ENCODE assay signal across 21 cellular contexts in genomic region chr11:62143727-62144126, GRCh38. TPM values are rescaled to one million over a fixed set of nuclear protein-coding genes. Genes with fewer than 3 reads are reported as not detected.
A peak's percentile ranks its signal among the peaks of the same experiment; 100 is the strongest.
DNase-seq lines count a peak whose midpoint lies in the region; ATAC-seq and TF ChIP-seq lines count a peak whose summit lies in the region.
"Had no signal": no experiment of that assay in that cellular context is flagged by ENCODE, and none has a peak within 500 bp of the region (broad histone marks: within the 10 kb centered on the region; RNA-seq: fewer than 3 reads in every experiment).

No MANE protein-coding gene starts in this region.

- peaks cover 36% of the 10 kb centered on the region for H3K36me3 ChIP-seq in right atrium auricular region
- peaks cover 0 to 99% (median 19%) of the 10 kb centered on the region in 9 donors for H3K36me3 ChIP-seq in heart right ventricle
- peaks cover 0 to 10% of the 10 kb centered on the region in 2 donors for H3K36me3 ChIP-seq in aorta (ENCODE audit: control insufficient read depth in 1 of 2, insufficient read depth in 2 of 2, low read length in 1 of 2)
- H3K36me3 ChIP-seq: uterus had no signal

- H3K27me3 Mint-ChIP-seq in glutamatergic neuron (ENCODE audit: unreplicated experiment): peaks cover 5% of the 10 kb centered on the region
- H3K27me3 Mint-ChIP-seq: stimulated activated naive CD8-positive, alpha-beta T cell treated with anti-CD3 and anti-CD28 coated beads, Interleukin-15, Interleukin-2, amounts not matched to agents 100 ng/mL and 50 ng/mL, for 24 hours had no signal

- H3K4me1 Mint-ChIP-seq in glutamatergic neuron (ENCODE audit: low read depth, unreplicated experiment): peaks cover 5% of the 10 kb centered on the region

- H3K9me3 ChIP-seq in right atrium auricular region (no peaks in the 10 kb centered on the region), heart right ventricle (no peaks in the 10 kb centered on the region), aorta (ENCODE audit: control insufficient read depth, low read length) (no peaks in the 10 kb centered on the region)
- H3K9me3 ChIP-seq: uterus had no signal

- no peak overlapping the region for H3K4me3 Mint-ChIP-seq in glutamatergic neuron (ENCODE audit: unreplicated experiment)
- H3K4me3 Mint-ChIP-seq: stimulated activated naive CD8-positive, alpha-beta T cell treated with anti-CD3 and anti-CD28 coated beads, Interleukin-15, Interleukin-2, amounts not matched to agents 100 ng/mL and 50 ng/mL, for 24 hours had no signal

- ATAC-seq in heart right ventricle (no peak), esophagus mucosa (peak; percentile 6), aorta (ENCODE audit: low FRiP score) (no peak)
- ATAC-seq: HepG2 had no signal

- no peak overlapping the region for H3K27ac ChIP-seq in right atrium auricular region
- H3K27ac ChIP-seq in heart right ventricle: no peak overlapping the region
- H3K27ac ChIP-seq in VCaP: no peak overlapping the region
- no peak overlapping the region for H3K27ac ChIP-seq in aorta (ENCODE audit: low read depth in 1 of 2, low read length in 2 of 2)
- H3K27ac ChIP-seq: uterus had no signal

- no peaks in the 10 kb centered on the region for H3K36me3 Mint-ChIP-seq in glutamatergic neuron (ENCODE audit: unreplicated experiment)

- no peak overlapping the region for H3K27ac Mint-ChIP-seq in glutamatergic neuron (ENCODE audit: unreplicated experiment)
- H3K27ac Mint-ChIP-seq: stimulated activated naive CD8-positive, alpha-beta T cell treated with anti-CD3 and anti-CD28 coated beads, Interleukin-15, Interleukin-2, amounts not matched to agents 100 ng/mL and 50 ng/mL, for 24 hours had no signal

- H3K4me1 ChIP-seq in right atrium auricular region (peaks cover 0 to 15% of the 10 kb centered on the region in 2 donors), heart right ventricle (peaks cover 0 to 3% (median 0%) of the 10 kb centered on the region in 9 donors), aorta (ENCODE audit: control insufficient read depth in 1 of 2, insufficient read depth in 2 of 2, low read length in 2 of 2) (no peaks in the 10 kb centered on the region)
- H3K4me1 ChIP-seq: uterus had no signal

- H3K27me3 ChIP-seq in right atrium auricular region (no peaks in the 10 kb centered on the region), heart right ventricle (no peaks in the 10 kb centered on the region), aorta (ENCODE audit: control insufficient read depth in 1 of 2, insufficient read depth in 2 of 2, low read length in 1 of 2) (no peaks in the 10 kb centered on the region)
- H3K27me3 ChIP-seq: uterus had no signal

- 95 to 100% methylated on average over 1 of the region's 1 CpG for WGBS in heart right ventricle, 2 donors
- 95 to 100% methylated on average over 1 of the region's 1 CpG for WGBS in aorta, 2 donors

- peak; percentile 30 for DNase-seq in right atrium auricular region (ENCODE audit: low spot score)
- no peak for DNase-seq in heart right ventricle
- DNase-seq in aorta: peak; percentile 26 to 55
- DNase-seq in glutamatergic neuron: no peak
- no peak for DNase-seq in activated CD4-positive, CD25-positive, alpha-beta regulatory T cell (lab: John Stamatoyannopoulos, UW)
- DNase-seq in occipital lobe (lab: John Stamatoyannopoulos, UW): no peak
- DNase-seq: amniotic stem cell; GF-D8; NCI-H2107; NCI-H774; SHP77; stimulated activated CD4-positive, alpha-beta T cell treated with anti-CD3 and anti-CD28 coated beads, Interleukin-12 subunit alpha, Interleukin-12 subunit beta, amount 100 ng/mL, for 4 hours; T-helper 2 cell; uterus had no signal

- TF ChIP-seq CTCF in right atrium auricular region (IDR thresholded peaks at IDR 0.05) (no peak), heart right ventricle (IDR thresholded peaks at IDR 0.05) (no peak), VCaP (conservative IDR thresholded peaks at IDR 0.05) (0 out of 2 replicates have a peak, but pooled peaks have one; percentile 9), glutamatergic neuron (IDR thresholded peaks at IDR 0.05; ENCODE audit: partially characterized antibody, unreplicated experiment) (no peak)

- intact Hi-C loops in heart right ventricle (cut with DNase I): no loop called here
- intact Hi-C loops in aorta (cut with DNase I): no loop called here

- H3K4me3 ChIP-seq in right atrium auricular region (no peak overlapping the region), heart right ventricle (no peak overlapping the region), aorta (ENCODE audit: low read length in 2 of 2) (no peak overlapping the region)
- H3K4me3 ChIP-seq: uterus had no signal

- peaks cover 2% of the 10 kb centered on the region for H3K9me3 Mint-ChIP-seq in glutamatergic neuron (ENCODE audit: unreplicated experiment)
- H3K9me3 Mint-ChIP-seq: stimulated activated naive CD8-positive, alpha-beta T cell treated with anti-CD3 and anti-CD28 coated beads, Interleukin-15, Interleukin-2, amounts not matched to agents 100 ng/mL and 50 ng/mL, for 24 hours had no signal

RNA-seq across cellular contexts. Expression of gene INCENP, which starts 19.9 kb away (rescaled TPM):
- 1 to 10 TPM; 8.1 to 8.5 TPM for total RNA-seq in right atrium auricular region
- 10 to 100 TPM in 8 of 10 donors, 1 to 10 TPM in 2; 8.2 to 20.0 (median 13.4) TPM for total RNA-seq in heart right ventricle
- polyA plus RNA-seq in heart right ventricle: 1 to 10 TPM; 2.1 to 2.7 TPM
- total RNA-seq in esophagus mucosa: 52.8 TPM
- total RNA-seq in aorta: 10 to 100 TPM; 17.8 to 19.8 TPM
- polyA plus RNA-seq in aorta: 1 to 10 TPM; 3.5 to 7.2 TPM
- total RNA-seq in glutamatergic neuron (ENCODE audit: unreplicated experiment): 48.0 TPM
- total RNA-seq in occipital lobe: 25.1 TPM

RNA-seq across cellular contexts. Expression of gene SCGB1D1, which starts 46.3 kb away (rescaled TPM):
- total RNA-seq in right atrium auricular region (not detected), heart right ventricle (not detected), esophagus mucosa (not detected), aorta (not detected), glutamatergic neuron (ENCODE audit: unreplicated experiment) (not detected), occipital lobe (not detected)
- polyA plus RNA-seq in heart right ventricle (not detected), aorta (not detected)
- total RNA-seq: dermis microvascular lymphatic vessel endothelial cell, fibroblast of lung, HepG2, left lobe of liver, uterus had no signal
- polyA plus RNA-seq: fibroblast of lung, HepG2 had no signal

Comparison
In these comparisons a context has a peak if more than half of its experiments do, and no peak if none do; other contexts are left out.
1. DNase-seq: peak in right atrium auricular region (single experiment) and aorta (2 of 2); none in heart right ventricle (0 of 2), glutamatergic neuron (single experiment), activated CD4-positive, CD25-positive, alpha-beta regulatory T cell (0 of 4) and occipital lobe (single experiment).